In genomic region chr11:123261345-123262106, GRCh38 we compare ENCODE assay signal across 7 cellular contexts.
DNase-seq lines count a peak whose midpoint lies in the region; ATAC-seq and TF ChIP-seq lines count a peak whose summit lies in the region.

No MANE protein-coding gene starts in this region.

- H3K4me3 Mint-ChIP-seq in nephron progenitor cell = peak overlapping the region; percentile 24
- H3K4me3 Mint-ChIP-seq in stimulated activated naive CD8-positive, alpha-beta T cell treated with anti-CD3 and anti-CD28 coated beads, Interleukin-15, amount 100 ng/mL, for 72 hours = no peak overlapping the region

- H3K27ac Mint-ChIP-seq in nephron progenitor cell = no peak overlapping the region
- H3K27ac Mint-ChIP-seq in stimulated activated naive CD8-positive, alpha-beta T cell treated with anti-CD3 and anti-CD28 coated beads, Interleukin-15, amount 100 ng/mL, for 72 hours = no peak overlapping the region

- no peaks in the 10 kb centered on the region for H3K36me3 Mint-ChIP-seq in nephron progenitor cell (ENCODE audit: low read depth)

- DNase-seq in activated T-helper 1 cell treated with Interleukin-2 at 50 U/mL for 16 hours (ENCODE audit: low read depth) = peak; percentile 28
- peak; percentile 74 for DNase-seq in fibroblast of peridontal ligament (ENCODE audit: extremely low read depth)
- peak; percentile 89 for DNase-seq in nephron progenitor cell
- peak; percentile 56 to 64 for DNase-seq in stimulated activated naive CD8-positive, alpha-beta T cell treated with anti-CD3 and anti-CD28 coated beads, Interleukin-15, amount 100 ng/mL, for 72 hours

- peaks cover 31% of the 10 kb centered on the region for H3K9me3 Mint-ChIP-seq in nephron progenitor cell
- no peaks in the 10 kb centered on the region for H3K9me3 Mint-ChIP-seq in stimulated activated naive CD8-positive, alpha-beta T cell treated with anti-CD3 and anti-CD28 coated beads, Interleukin-15, amount 100 ng/mL, for 72 hours

- peak; percentile 50 for ATAC-seq in HG03460 (IDR thresholded peaks at IDR 0.05; ENCODE audit: unreplicated experiment)
- peak; percentile 78 for ATAC-seq in stimulated activated naive CD8-positive, alpha-beta T cell treated with anti-CD3 and anti-CD28 coated beads, Interleukin-15, amount 100 ng/mL, for 72 hours

- peaks cover 24% of the 10 kb centered on the region for H3K4me1 Mint-ChIP-seq in nephron progenitor cell
- H3K4me1 Mint-ChIP-seq in stimulated activated naive CD8-positive, alpha-beta T cell treated with anti-CD3 and anti-CD28 coated beads, Interleukin-15, amount 100 ng/mL, for 72 hours = peaks cover 26% of the 10 kb centered on the region

- TF ChIP-seq CTCF in GM12873 (IDR thresholded peaks at IDR 0.05; ENCODE audit: insufficient read depth, low read depth, low read length, missing control alignments) = peak; percentile 92
- peak; percentile 92 for TF ChIP-seq CTCF in nephron progenitor cell (IDR thresholded peaks at IDR 0.05)

- H3K27me3 Mint-ChIP-seq in nephron progenitor cell (ENCODE audit: low read depth, poor library complexity) = peaks cover 6% of the 10 kb centered on the region
- peaks cover 53% of the 10 kb centered on the region for H3K27me3 Mint-ChIP-seq in stimulated activated naive CD8-positive, alpha-beta T cell treated with anti-CD3 and anti-CD28 coated beads, Interleukin-15, amount 100 ng/mL, for 72 hours

TF ChIP-seq in PFSK-1, 5 proteins besides CTCF, POLR2A, EP300 and RAD21:
- no peak for TF ChIP-seq REST (IDR thresholded peaks at IDR 0.05; ENCODE audit: insufficient read depth in 1 of 2, low read depth in 2 of 2, low read length in 2 of 2)
- peak; percentile 42 for TF ChIP-seq FOXP2 (optimal IDR thresholded peaks at IDR 0.05; ENCODE audit: borderline replicate concordance, extremely low read depth, extremely low read length, insufficient read depth)
- TF ChIP-seq TAF1 (IDR thresholded peaks at IDR 0.05; ENCODE audit: borderline replicate concordance, insufficient read depth, low read length) = no peak

Comparison
In these comparisons a context has a peak if more than half of its experiments do, and no peak if none do; other contexts are left out.
1. Peak in every context shown above with its lines: DNase-seq and ATAC-seq.
2. DNase-seq: peak in every context shown above with its lines; median percentile 89 in nephron progenitor cell; 74 in fibroblast of peridontal ligament; 60 in stimulated activated naive CD8-positive, alpha-beta T cell treated with anti-CD3 and anti-CD28 coated beads, Interleukin-15, amount 100 ng/mL, for 72 hours; 28 in activated T-helper 1 cell treated with Interleukin-2 at 50 U/mL for 16 hours.